4 cellular contexts compared by ENCODE assay signal in the genomic region with DNA sequence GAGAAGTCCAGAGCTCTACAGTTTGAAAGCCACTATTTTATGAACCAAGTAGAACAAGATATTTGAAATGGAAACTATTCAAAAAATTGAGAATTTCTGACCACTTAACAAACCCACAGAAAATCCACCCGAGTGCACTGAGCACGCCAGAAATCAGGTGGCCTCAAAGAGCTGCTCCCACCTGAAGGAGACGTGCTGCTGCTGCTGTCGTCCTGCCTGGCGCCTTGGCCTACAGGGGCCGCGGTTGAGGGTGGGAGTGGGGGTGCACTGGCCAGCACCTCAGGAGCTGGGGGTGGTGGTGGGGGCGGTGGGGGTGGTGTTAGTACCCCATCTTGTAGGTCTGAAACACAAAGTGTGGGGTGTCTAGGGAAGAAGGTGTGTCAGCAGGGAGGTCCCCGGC. TPM values are rescaled to one million over a fixed set of nuclear protein-coding genes. Genes with fewer than 3 reads are reported as not detected.
"Had no signal": no experiment of that assay in that cellular context is flagged by ENCODE, and none has a peak within 500 bp of the region (broad histone marks: within the 10 kb centered on the region; RNA-seq: fewer than 3 reads in every experiment).

No MANE protein-coding gene starts in this region.

RNA-seq across cellular contexts. Expression of a gene that starts 50.0 kb away (rescaled TPM):
- total RNA-seq: HepG2, HT-29, HT1080, IMR-90 had no signal
